In the genomic region with DNA sequence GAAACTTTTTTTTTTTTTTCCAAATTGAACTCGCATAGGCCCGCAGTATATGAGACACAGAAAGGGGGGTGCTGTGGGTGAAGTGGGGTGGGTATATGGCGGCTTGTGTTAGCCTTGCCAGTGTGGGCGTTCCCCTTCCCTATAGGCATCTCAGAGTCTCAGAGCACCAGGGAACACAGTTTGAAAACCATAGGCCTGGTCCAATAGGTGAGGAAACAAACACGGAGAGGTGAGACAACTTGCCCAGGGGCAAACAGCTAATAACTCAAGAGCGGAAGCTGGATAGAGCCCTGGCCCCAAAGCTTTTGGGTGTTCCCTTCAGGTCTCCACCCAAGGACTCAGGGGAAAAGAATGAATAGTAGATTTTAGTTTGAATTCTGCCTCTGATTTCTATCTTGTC, we compare ENCODE assay signal across 20 cellular contexts. TPM values are rescaled to one million over a fixed set of nuclear protein-coding genes. Genes with fewer than 3 reads are reported as not detected.
A peak's percentile ranks its signal among the peaks of the same experiment; 100 is the strongest.
DNase-seq lines count a peak whose midpoint lies in the region; ATAC-seq, FAIRE-seq and TF ChIP-seq lines count a peak whose summit lies in the region.
"Had no signal": no experiment of that assay in that cellular context is flagged by ENCODE, and none has a peak within 500 bp of the region (broad histone marks: within the 10 kb centered on the region; RNA-seq: fewer than 3 reads in every experiment).

No MANE protein-coding gene starts in this region.

- H3K4me3 ChIP-seq in epithelial cell of esophagus (ENCODE audit: low read length) (no peak overlapping the region), keratinocyte (ENCODE audit: control insufficient read depth in 2 of 3, extremely low read depth in 1 of 3, insufficient read depth in 2 of 3, low read depth in 1 of 3, low read length in 3 of 3) (peak overlapping the region in 1 of 3 experiments; percentile 7)
- H3K4me3 ChIP-seq: GM23338 had no signal

- FAIRE-seq in keratinocyte (lab: Jason Lieb, UNC), result peak; percentile 95
- FAIRE-seq: A204.1, GM12892, GM18507, H54 had no signal

- H3K36me3 ChIP-seq in keratinocyte (ENCODE audit: control insufficient read depth in 2 of 2, extremely low read depth in 1 of 2, insufficient read depth in 2 of 2, low read length in 2 of 2), result peaks cover 40 to 74% of the 10 kb centered on the region in 2 experiments

- ATAC-seq in GM18517 (IDR thresholded peaks at IDR 0.05; ENCODE audit: unreplicated experiment), result no peak
- ATAC-seq: GM23338 had no signal

- H3K27ac Mint-ChIP-seq in brain, result peak overlapping the region in 3 of 5 experiments; percentile 58 to 89 (median 62)
- H3K27ac Mint-ChIP-seq: CD4-positive, alpha-beta T cell; GM23338 had no signal

- no peak overlapping the region for H2AFZ ChIP-seq in keratinocyte (ENCODE audit: control insufficient read depth, low read length)
- H2AFZ ChIP-seq: GM23338 had no signal

- TF ChIP-seq CTCF in brain (conservative IDR thresholded peaks at IDR 0.05) (no peak), epithelial cell of esophagus (IDR thresholded peaks at IDR 0.05; ENCODE audit: insufficient read depth, low read depth, low read length, missing control alignments) (no peak), keratinocyte (optimal IDR thresholded peaks at IDR 0.05 in 1 of 3, IDR thresholded peaks at IDR 0.05 in 1 of 3, conservative IDR thresholded peaks at IDR 0.05 in 1 of 3; ENCODE audit: extremely low read depth in 1 of 3, insufficient read depth in 2 of 3, low read length in 3 of 3) (no peak)

- dilution Hi-C loops in keratinocyte (cut with MboI; ENCODE audit: extremely low pct_ligation_motif_present, low sequenced_read_pairs), result no loop called here

- no peak overlapping the region for H3K4me3 Mint-ChIP-seq in brain
- H3K4me3 Mint-ChIP-seq: CD4-positive, alpha-beta T cell; GM23338 had no signal

- H3K4me1 Mint-ChIP-seq in brain, result peaks cover 77% of the 10 kb centered on the region
- H3K4me1 Mint-ChIP-seq: GM23338 had no signal

- no peaks in the 10 kb centered on the region for H3K27me3 ChIP-seq in keratinocyte (ENCODE audit: control insufficient read depth, extremely low read depth, insufficient read depth, low read length)

- DNase-seq in epithelial cell of esophagus (ENCODE audit: low read depth) (peak; percentile 92), keratinocyte (ENCODE audit: low read depth, low spot score) (peak; percentile 82), SW 1271 (lab: John Stamatoyannopoulos, UW) (no peak), NCI-H2196 (lab: John Stamatoyannopoulos, UW; ENCODE audit: unreplicated experiment) (no peak)
- DNase-seq: ACHN; AML-193; Caco-2; CD4-positive, alpha-beta T cell; DMS153; DMS79; GDM1; HCEC 1CT had no signal

- H3K4me1 ChIP-seq in keratinocyte (ENCODE audit: control insufficient read depth, extremely low read depth, insufficient read depth, low read length), result peaks cover 57% of the 10 kb centered on the region
- H3K4me1 ChIP-seq: Caco-2 had no signal

- peaks cover 6% of the 10 kb centered on the region for H3K27me3 Mint-ChIP-seq in brain

- H3K79me2 ChIP-seq in keratinocyte (ENCODE audit: control insufficient read depth, insufficient read depth, low read length), result peaks cover 38% of the 10 kb centered on the region

- peaks cover 0 to 3% (median 0%) of the 10 kb centered on the region in 5 experiments for H3K9me3 Mint-ChIP-seq in brain
- H3K9me3 Mint-ChIP-seq: CD4-positive, alpha-beta T cell; GM23338 had no signal

- peak overlapping the region; percentile 6 for H3K9ac ChIP-seq in keratinocyte (ENCODE audit: control insufficient read depth, extremely low read depth, insufficient read depth, low read length)

- peak overlapping the region; percentile 65 for H3K27ac ChIP-seq in keratinocyte (ENCODE audit: control insufficient read depth, insufficient read depth, low read length)
- H3K27ac ChIP-seq: C4-2B had no signal

- peaks cover 50% of the 10 kb centered on the region for H3K36me3 Mint-ChIP-seq in brain

- no peaks in the 10 kb centered on the region for H3K9me3 ChIP-seq in keratinocyte (ENCODE audit: control insufficient read depth, low read depth, low read length)
- H3K9me3 ChIP-seq: Caco-2 had no signal

- H4K20me1 ChIP-seq in keratinocyte (ENCODE audit: control insufficient read depth, extremely low read depth, insufficient read depth, low read length), result peaks cover 8% of the 10 kb centered on the region

- peak overlapping the region; percentile 68 for H3K4me2 ChIP-seq in keratinocyte (ENCODE audit: control insufficient read depth, extremely low read depth, insufficient read depth, low read depth, low read length)
- H3K4me2 ChIP-seq: GM23338 had no signal

- H3K9me1 ChIP-seq in keratinocyte (ENCODE audit: control insufficient read depth, extremely low read depth, insufficient read depth, low read length), result no peaks in the 10 kb centered on the region

RNA-seq across cellular contexts. Expression of a gene that starts 7.8 kb away (rescaled TPM):
- polyA plus RNA-seq in brain (ENCODE audit: insufficient read depth, low read depth, low replicate concordance) (0.44 TPM), keratinocyte (200 to 263 TPM (median 241 TPM) in 3 replicates)
- 48.8 TPM for polyA plus RNA-seq in keratinocyte (2011; ENCODE audit: low read depth)
- polyA plus RNA-seq in keratinocyte (2011; cell fraction: cytosol; rRNA removed), result 99.5 and 116 TPM in 2 replicates
- 432 and 488 TPM in 2 replicates for polyA plus RNA-seq in keratinocyte (2011; cell fraction: nucleus; rRNA removed)
- 63.4 and 175 TPM in 2 replicates for polyA plus RNA-seq in keratinocyte (2012; ENCODE audit: low replicate concordance)
- 261 to 340 TPM (median 323 TPM) in 3 replicates for polyA minus RNA-seq in keratinocyte
- polyA minus RNA-seq in keratinocyte (2011; cell fraction: cytosol; rRNA and poly(A)+ RNA removed), result 149 TPM
- polyA minus RNA-seq in keratinocyte (2011; cell fraction: nucleus; rRNA and poly(A)+ RNA removed), result 253 and 530 TPM in 2 replicates

Comparison
In these comparisons a context has a peak if more than half of its experiments do, and no peak if none do; other contexts are left out.
1. DNase-seq: peak in epithelial cell of esophagus (single experiment) and keratinocyte (single experiment); none in SW 1271 (0 of 2) and NCI-H2196 (single experiment).
2. RNA of a gene that starts 7.8 kb away (polyA plus RNA-seq): 48.8 to 488 TPM in keratinocyte; 0.44 TPM in brain (single experiment); every median in the first group is over 10 times any median in the second.